ENCODE assay signal across 1 cellular context in the genomic region with DNA sequence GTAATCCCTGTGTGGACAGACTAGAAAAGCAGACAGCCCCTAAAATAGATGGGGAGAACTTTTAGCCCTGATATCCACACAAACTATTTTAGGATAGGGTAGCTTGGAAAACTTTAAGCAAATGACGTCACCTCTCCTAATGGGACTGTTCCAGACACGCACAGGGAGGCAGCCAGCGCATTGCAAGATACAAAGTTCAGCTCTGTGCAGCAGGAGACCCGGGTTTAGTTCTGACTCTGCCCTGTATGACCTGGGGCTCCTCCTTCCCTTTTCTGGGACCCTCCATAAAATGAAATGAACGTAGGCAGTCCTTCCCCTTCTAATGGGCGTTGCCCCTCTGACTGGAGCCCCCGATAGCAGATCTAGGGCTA.
TF ChIP-seq lines count a peak whose summit lies in the region.

No MANE protein-coding gene starts in this region.

TF ChIP-seq in H1, 55 proteins besides CTCF, POLR2A, EP300 and RAD21:
- TF ChIP-seq CBX5 (IDR thresholded peaks at IDR 0.05; ENCODE audit: low read depth, low read length) = no peak
- no peak for TF ChIP-seq HDAC6 (IDR thresholded peaks at IDR 0.05; ENCODE audit: low read depth, low read length)
- TF ChIP-seq NRF1 (IDR thresholded peaks at IDR 0.05; ENCODE audit: low read depth, low read length) = no peak
- no peak for TF ChIP-seq CBX8 (IDR thresholded peaks at IDR 0.05; ENCODE audit: borderline replicate concordance, low read depth, low read length)
- no peak for TF ChIP-seq SIX5 (IDR thresholded peaks at IDR 0.05; ENCODE audit: low read depth, low read length)
- no peak for TF ChIP-seq GABPA (IDR thresholded peaks at IDR 0.05; ENCODE audit: borderline replicate concordance, insufficient read depth, low read length)
- TF ChIP-seq TCF12 (IDR thresholded peaks at IDR 0.05; ENCODE audit: low read depth, low read length) = no peak
- no peak for TF ChIP-seq RNF2 (IDR thresholded peaks at IDR 0.05; ENCODE audit: borderline replicate concordance, low read depth, low read length, missing control alignments, poor library complexity, severe bottlenecking)
- TF ChIP-seq PHF8 (conservative IDR thresholded peaks at IDR 0.05; ENCODE audit: low read depth, low read length) = no peak
- TF ChIP-seq BACH1 (IDR thresholded peaks at IDR 0.05; ENCODE audit: low read length) = no peak
- no peak for TF ChIP-seq RXRA (IDR thresholded peaks at IDR 0.05; ENCODE audit: insufficient read depth, low read depth, low read length)
